Comparison of ENCODE assay signal across 17 cellular contexts in genomic region chr1:78122389-78122788, GRCh38.
"Had no signal": no experiment of that assay in that cellular context is flagged by ENCODE, and none has a peak within 500 bp of the region (broad histone marks: within the 10 kb centered on the region; RNA-seq: fewer than 3 reads in every experiment).

No MANE protein-coding gene starts in this region.

- H3K4me3 Mint-ChIP-seq: immature natural killer cell; memory B cell; naive B cell; nephron; stimulated activated naive B cell treated with anti-CD40 and anti-IgM and Interleukin-4, amounts not matched to agents 10 μg/mL and 1 μg/mL and 100 μg/mL, for 72 hours had no signal

- ATAC-seq: foreskin keratinocyte; lower lobe of right lung; pancreas; right cardiac atrium; stimulated activated naive B cell treated with anti-CD40 and anti-IgM and Interleukin-4, amounts not matched to agents 10 μg/mL and 1 μg/mL and 100 μg/mL, for 72 hours had no signal

- H3K27ac Mint-ChIP-seq: immature natural killer cell; memory B cell; naive B cell; nephron; progenitor cell of endocrine pancreas; stimulated activated naive B cell treated with anti-CD40 and anti-IgM and Interleukin-4, amounts not matched to agents 10 μg/mL and 1 μg/mL and 100 μg/mL, for 72 hours had no signal

- H3K27me3 Mint-ChIP-seq: naive B cell; progenitor cell of endocrine pancreas; stimulated activated naive B cell treated with anti-CD40 and anti-IgM and Interleukin-4, amounts not matched to agents 10 μg/mL and 1 μg/mL and 100 μg/mL, for 72 hours had no signal

- H3K4me1 Mint-ChIP-seq: immature natural killer cell; memory B cell; naive B cell; nephron; stimulated activated naive B cell treated with anti-CD40 and anti-IgM and Interleukin-4, amounts not matched to agents 10 μg/mL and 1 μg/mL and 100 μg/mL, for 72 hours had no signal

- H3K9me3 Mint-ChIP-seq: immature natural killer cell; memory B cell; naive B cell; nephron; stimulated activated naive B cell treated with anti-CD40 and anti-IgM and Interleukin-4, amounts not matched to agents 10 μg/mL and 1 μg/mL and 100 μg/mL, for 72 hours had no signal

- H3K36me3 Mint-ChIP-seq: immature natural killer cell; memory B cell; naive B cell; stimulated activated naive B cell treated with anti-CD40 and anti-IgM and Interleukin-4, amounts not matched to agents 10 μg/mL and 1 μg/mL and 100 μg/mL, for 72 hours had no signal

- DNase-seq: colonic mucosa; dermis blood vessel endothelial cell; erythroblast; foreskin keratinocyte; immature natural killer cell; left ventricle myocardium inferior; lower lobe of right lung; midbrain; naive B cell; occipital lobe; pancreas; right cardiac atrium; stimulated activated CD4-positive, alpha-beta T cell treated with anti-CD3 and anti-CD28 coated beads, Interleukin-4, amount 100 ng/mL, for 1 hour; stimulated activated naive B cell treated with anti-CD40 and anti-IgM and Interleukin-4, amounts not matched to agents 10 μg/mL and 1 μg/mL and 100 μg/mL, for 72 hours had no signal
